7 cellular contexts compared by ENCODE assay signal in the genomic region with DNA sequence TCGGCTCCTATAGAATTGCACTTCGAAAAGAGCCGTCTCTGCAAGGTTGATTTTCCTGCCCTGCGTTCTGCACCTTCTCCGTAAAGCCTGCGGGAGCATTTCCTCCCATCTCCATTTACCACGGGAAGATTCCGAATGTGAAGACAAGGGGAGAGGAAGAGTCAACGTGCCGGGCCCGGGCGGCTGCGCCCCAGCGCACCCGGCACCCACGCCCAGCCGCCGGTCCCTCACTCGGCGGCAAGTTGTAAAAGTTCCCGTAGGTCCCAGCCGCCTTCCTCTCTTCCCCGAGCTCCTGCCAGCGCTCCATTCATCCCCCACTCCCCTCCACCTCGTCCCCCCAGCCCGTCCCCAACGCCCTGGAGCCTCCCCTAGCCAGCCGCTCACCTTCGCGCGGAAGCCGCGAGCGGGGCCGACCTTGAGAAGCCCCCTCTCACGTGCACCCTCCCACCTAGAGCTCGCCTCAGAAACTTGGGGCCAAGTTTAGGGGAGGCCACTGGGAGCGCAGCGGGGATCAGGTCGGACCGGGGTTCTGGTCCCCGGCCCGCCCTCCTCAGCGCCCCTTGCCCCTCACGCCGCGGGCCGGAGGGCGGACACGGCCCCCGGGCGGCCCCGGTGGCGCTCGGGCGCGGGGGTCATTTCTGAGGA. TPM values are rescaled to one million over a fixed set of nuclear protein-coding genes. Genes with fewer than 3 reads are reported as not detected.
DNase-seq lines count a peak whose midpoint lies in the region; ATAC-seq and TF ChIP-seq lines count a peak whose summit lies in the region.

No MANE protein-coding gene starts in this region.

- no peaks in the 10 kb centered on the region for H3K36me3 ChIP-seq in HUES6 (ENCODE audit: control insufficient read depth, insufficient read depth, low read length)
- no peaks in the 10 kb centered on the region for H3K36me3 ChIP-seq in left lung
- H3K36me3 ChIP-seq in thyroid gland = no peaks in the 10 kb centered on the region

- H3K27ac ChIP-seq in HUES6 (ENCODE audit: low read depth, low read length) = peak overlapping the region; percentile 65; the same call in 1 of the 2 replicates
- peak overlapping the region; percentile 59 to 85 for H3K27ac ChIP-seq in left lung
- H3K27ac ChIP-seq in thyroid gland = peak overlapping the region in 2 of 3 donors; percentile 69 to 75

- TF ChIP-seq CTCF in cardiac fibroblast (IDR thresholded peaks at IDR 0.05; ENCODE audit: low read depth, low read length) (no peak), left lung (IDR thresholded peaks at IDR 0.05) (no peak), thyroid gland (IDR thresholded peaks at IDR 0.05) (no peak)

- peak overlapping the region; percentile 80 for H3K9ac ChIP-seq in HUES6 (ENCODE audit: low read length)

- peak overlapping the region; percentile 93 for H3K4me3 ChIP-seq in HUES6 (ENCODE audit: low read depth, low read length)
- peak overlapping the region; percentile 85 to 92 for H3K4me3 ChIP-seq in cardiac fibroblast (replicated peaks in 1 of 2; ENCODE audit: low read depth in 2 of 2, low read length in 2 of 2)
- H3K4me3 ChIP-seq in left lung = peak overlapping the region; percentile 41 to 56
- peak overlapping the region; percentile 48 to 54 (median 51) for H3K4me3 ChIP-seq in thyroid gland (replicated peaks in 1 of 3)

- H3K27me3 ChIP-seq in HUES6 (ENCODE audit: control insufficient read depth, insufficient read depth, low read length) = peaks cover 18% of the 10 kb centered on the region
- H3K27me3 ChIP-seq in left lung = peaks cover 0 to 62% of the 10 kb centered on the region in 2 donors
- no peaks in the 10 kb centered on the region for H3K27me3 ChIP-seq in thyroid gland

- no peaks in the 10 kb centered on the region for H3K9me3 ChIP-seq in HUES6 (ENCODE audit: control insufficient read depth, insufficient read depth, low read depth, low read length)
- no peaks in the 10 kb centered on the region for H3K9me3 ChIP-seq in left lung
- H3K9me3 ChIP-seq in thyroid gland = no peaks in the 10 kb centered on the region

- 1 to 3% methylated on average over 37 to 39 of the region's 57 CpGs for WGBS in thyroid gland, 2 donors

- TF ChIP-seq POLR2A in thyroid gland (IDR thresholded peaks at IDR 0.05) = no peak

- peak; percentile 17 for ATAC-seq in left lung
- no peak for ATAC-seq in GM19395 (IDR thresholded peaks at IDR 0.05; ENCODE audit: unreplicated experiment)

- DNase-seq in cardiac fibroblast (ENCODE audit: low read depth in 2 of 2) (peak in 1 of 2 donors; percentile 21), left lung (no peak), thyroid gland (peak in 1 of 2 donors; percentile 9), GOT3 (lab: John Stamatoyannopoulos, UW) (no peak), GM19238 (ENCODE audit: insufficient read length, low spot score) (no peak)

- peaks cover 42% of the 10 kb centered on the region for H3K4me1 ChIP-seq in HUES6 (ENCODE audit: control insufficient read depth, insufficient read depth, low read length)
- H3K4me1 ChIP-seq in left lung = peaks cover 0 to 16% of the 10 kb centered on the region in 2 donors
- no peaks in the 10 kb centered on the region for H3K4me1 ChIP-seq in thyroid gland

- intact Hi-C loops in left lung (cut with DNase I) (no loop called here), thyroid gland (cut with DNase I) (no loop called here)

RNA-seq across cellular contexts. Expression of a gene that starts 0.4 kb away (rescaled TPM):
- 10 to 100 TPM; 16.4 to 19.3 TPM for total RNA-seq in left lung
- total RNA-seq in thyroid gland = 10 to 100 TPM in 2 of 4 donors, 1 to 10 TPM in 2; 3.8 to 14.9 (median 8.2) TPM
